1 cellular context compared by ENCODE assay signal in the genomic region with DNA sequence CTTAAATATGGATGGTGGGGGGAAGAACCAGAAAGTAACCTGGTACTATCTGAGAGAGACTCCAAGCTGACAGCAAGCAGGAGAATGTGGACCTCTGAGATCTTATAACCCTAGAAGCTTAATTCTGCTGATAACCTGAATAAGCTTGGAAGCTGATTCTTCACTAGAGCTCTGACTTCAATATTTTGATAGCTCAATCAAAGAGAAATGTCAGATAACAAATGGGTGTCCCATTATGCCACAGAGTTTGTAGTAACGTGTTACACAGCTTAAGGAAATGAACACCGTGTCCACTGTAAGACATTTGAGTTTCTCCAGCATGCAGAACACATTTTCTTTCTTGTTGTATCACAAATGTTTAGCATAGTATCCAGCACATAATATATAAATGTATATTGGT.
"Had no signal": no experiment of that assay in that cellular context is flagged by ENCODE, and none has a peak within 500 bp of the region (broad histone marks: within the 10 kb centered on the region; RNA-seq: fewer than 3 reads in every experiment).

No MANE protein-coding gene starts in this region.

- H3K9me3 ChIP-seq: MG63 had no signal

- H3K27me3 ChIP-seq: MG63 had no signal

- H3K36me3 ChIP-seq: MG63 had no signal

- H3K4me3 ChIP-seq: MG63 had no signal
